11 cellular contexts compared by ENCODE assay signal in the genomic region with DNA sequence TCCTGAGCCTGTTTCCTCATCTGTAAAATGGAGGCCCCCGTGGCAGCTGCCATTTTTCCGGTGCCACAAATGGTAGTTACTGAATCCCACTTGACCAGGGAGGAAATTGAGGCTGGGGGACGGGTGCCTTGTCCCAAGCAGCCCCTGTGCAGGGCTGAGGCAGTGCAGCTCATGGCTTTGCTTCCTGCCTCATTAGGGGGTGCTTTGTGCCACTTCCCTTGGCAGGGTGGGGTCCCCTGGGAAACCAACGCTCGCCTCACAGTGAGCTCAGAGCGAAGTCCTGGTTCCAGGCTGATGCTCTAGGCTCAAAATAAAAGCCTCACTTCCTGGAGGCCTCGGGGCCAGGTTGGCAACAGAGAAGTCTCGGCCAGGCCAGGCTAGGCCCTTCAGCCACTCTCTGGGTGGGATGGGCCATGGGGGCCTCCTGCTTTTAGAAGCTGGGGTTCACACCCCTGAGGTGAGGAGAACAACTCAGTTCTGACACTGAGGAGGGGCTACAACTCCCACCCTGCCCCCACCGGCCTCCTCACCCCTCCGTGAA. TPM values are rescaled to one million over a fixed set of nuclear protein-coding genes. Genes with fewer than 3 reads are reported as not detected.
DNase-seq lines count a peak whose midpoint lies in the region; ATAC-seq and TF ChIP-seq lines count a peak whose summit lies in the region.
"Had no signal": no experiment of that assay in that cellular context is flagged by ENCODE, and none has a peak within 500 bp of the region (broad histone marks: within the 10 kb centered on the region; RNA-seq: fewer than 3 reads in every experiment).

No MANE protein-coding gene starts in this region.

- peaks cover 29 to 75% (median 32%) of the 10 kb centered on the region in 3 donors for H3K4me1 ChIP-seq in esophagus squamous epithelium
- H3K4me1 ChIP-seq: HAP-1 had no signal

- ATAC-seq in HG03025 (IDR thresholded peaks at IDR 0.05; ENCODE audit: low FRiP score, unreplicated experiment), result no peak

- DNase-seq in CD14-positive monocyte (ENCODE audit: low spot score) (no peak), GM19238 (ENCODE audit: insufficient read length, low spot score) (peak; percentile 45), esophagus squamous epithelium (lab: John Stamatoyannopoulos, UW) (no peak), NCI-H2029 (lab: John Stamatoyannopoulos, UW) (no peak), H7 (no peak), DMS79 treated with DMSO at 0.1 percent for 48 hours (lab: John Stamatoyannopoulos, UW) (no peak)
- DNase-seq: nucleus accumbens had no signal

- intact Hi-C loops in CD14-positive monocyte (cut with micrococcal nuclease) (no loop called here), esophagus squamous epithelium (cut with DNase I) (no loop called here)

- H3K36me3 Mint-ChIP-seq in CD14-positive monocyte, result peaks cover 89 to 100% of the 10 kb centered on the region in 2 donors

- H3K9me3 ChIP-seq in esophagus squamous epithelium, result no peaks in the 10 kb centered on the region
- H3K9me3 ChIP-seq: HAP-1 had no signal

- H3K36me3 ChIP-seq in esophagus squamous epithelium (no peaks in the 10 kb centered on the region), H7 (replicated peaks; ENCODE audit: control insufficient read depth, insufficient read depth, low read length) (no peaks in the 10 kb centered on the region)
- H3K36me3 ChIP-seq: HAP-1 had no signal

- WGBS in esophagus squamous epithelium, 2 donors, result 48 to 68% methylated on average over 3 to 5 of the region's 10 CpGs

- H3K27ac ChIP-seq in esophagus squamous epithelium, result peak overlapping the region; percentile 13 to 66 (median 46)
- H3K27ac ChIP-seq: SK-N-MC had no signal

- H3K4me3 Mint-ChIP-seq in CD14-positive monocyte, result peak overlapping the region; percentile 42 to 92

- H3K27me3 ChIP-seq in esophagus squamous epithelium (no peaks in the 10 kb centered on the region), H7 (ENCODE audit: control insufficient read depth, insufficient read depth, low read length) (no peaks in the 10 kb centered on the region; the same call in 1 of the 2 replicates)

- peaks cover 0 to 5% (median 1%) of the 10 kb centered on the region in 3 donors for H3K27me3 Mint-ChIP-seq in CD14-positive monocyte (ENCODE audit: low read depth in 3 of 3)

- H3K4me3 ChIP-seq in esophagus squamous epithelium (no peak overlapping the region), H7 (ENCODE audit: insufficient read depth, low read depth, low read length) (no peak overlapping the region)
- H3K4me3 ChIP-seq: HAP-1, SK-N-MC had no signal

- H3K9me3 Mint-ChIP-seq in CD14-positive monocyte, result peaks cover 0 to 3% (median 0%) of the 10 kb centered on the region in 7 donors

- no peak for TF ChIP-seq CTCF in CD14-positive monocyte (IDR thresholded peaks at IDR 0.05)
- TF ChIP-seq CTCF in esophagus squamous epithelium (IDR thresholded peaks at IDR 0.05), result no peak

- TF ChIP-seq POLR2A in Raji (IDR thresholded peaks at IDR 0.05; ENCODE audit: insufficient read depth, low read depth, low read length) (0 out of 2 replicates have a peak, but pooled peaks have one; percentile 28), esophagus squamous epithelium (IDR thresholded peaks at IDR 0.05) (peak in 1 of 4 donors; percentile 52)

- H3K4me1 Mint-ChIP-seq in CD14-positive monocyte, result peaks cover 86% of the 10 kb centered on the region

- peak overlapping the region; percentile 45 to 100 (median 93) for H3K27ac Mint-ChIP-seq in CD14-positive monocyte

RNA-seq across cellular contexts. Expression of gene LAPTM5, which starts 6.8 kb away (rescaled TPM):
- 1,000 to 10,000 TPM; 1,019 to 1,153 TPM for polyA plus RNA-seq in CD14-positive monocyte
- 10 to 100 TPM in 2 of 4 donors, 1 to 10 TPM in 2; 6.3 to 53.4 (median 24.6) TPM for total RNA-seq in esophagus squamous epithelium
- total RNA-seq in H7 (2014; rRNA removed; shearing (Covaris generic)), result 0.26 and 0.28 TPM in 2 replicates

RNA-seq across cellular contexts. Expression of gene MATN1, which starts 27.4 kb away (rescaled TPM):
- not detected for polyA plus RNA-seq in CD14-positive monocyte
- total RNA-seq in esophagus squamous epithelium, result not detected
- total RNA-seq in H7 (2014; rRNA removed; shearing (Covaris generic)), result 0.26 and 0.76 TPM in 2 replicates
